ENCODE assay signal across 17 cellular contexts in genomic region chr6:22081709-22082108, GRCh38.
DNase-seq lines count a peak whose midpoint lies in the region; ATAC-seq and TF ChIP-seq lines count a peak whose summit lies in the region.
"Had no signal": no experiment of that assay in that cellular context is flagged by ENCODE, and none has a peak within 500 bp of the region (broad histone marks: within the 10 kb centered on the region; RNA-seq: fewer than 3 reads in every experiment).

No MANE protein-coding gene starts in this region.

- no peak overlapping the region for H3T11ph ChIP-seq in H9 (ENCODE audit: low read length)

- no peak overlapping the region for H3K4me3 Mint-ChIP-seq in H9
- H3K4me3 Mint-ChIP-seq: activated T-helper 17 cell treated with anti-CD3 and anti-CD28 coated beads, Interleukin-2, amount 50 U/mL, for 72 hours had no signal

- peaks cover 22 to 27% (median 25%) of the 10 kb centered on the region in 3 experiments for H3K36me3 Mint-ChIP-seq in H9 (ENCODE audit: insufficient read depth in 1 of 3, low read depth in 3 of 3)

- H3K23me2 ChIP-seq in H9 (ENCODE audit: insufficient read length, low read depth, low read length, poor library complexity, severe bottlenecking), result no peaks in the 10 kb centered on the region

- H2BK5ac ChIP-seq in H9 (ENCODE audit: insufficient read length, low read length), result no peak overlapping the region

- ATAC-seq in GM18907 (IDR thresholded peaks at IDR 0.05; ENCODE audit: unreplicated experiment) (peak; percentile 80), HG02678 (IDR thresholded peaks at IDR 0.05; ENCODE audit: unreplicated experiment) (peak; percentile 77), HG03565 (IDR thresholded peaks at IDR 0.05; ENCODE audit: unreplicated experiment) (peak; percentile 48)
- ATAC-seq: activated CD4-positive, CD25-positive, alpha-beta regulatory T cell treated with anti-CD3 and anti-CD28 coated beads, Interleukin-2, amount 50 U/mL, for 24 hours; activated T-helper 17 cell treated with anti-CD3 and anti-CD28 coated beads, Interleukin-2, amount 50 U/mL, for 72 hours had no signal

- H3K27me3 ChIP-seq in H9 (ENCODE audit: insufficient read depth, low read length), result no peaks in the 10 kb centered on the region
- H3K27me3 ChIP-seq: SJSA1 had no signal

- H3K79me2 ChIP-seq in H9 (ENCODE audit: insufficient read depth, low read length), result no peaks in the 10 kb centered on the region

- no peak overlapping the region for H4K5ac ChIP-seq in H9 (ENCODE audit: insufficient read length, low read depth, low read length)

- H2AFZ ChIP-seq in H9 (ENCODE audit: low read length), result no peak overlapping the region

- H2BK12ac ChIP-seq in H9 (ENCODE audit: insufficient read length, low read depth, low read length), result no peak overlapping the region

- no peak overlapping the region for H3K4ac ChIP-seq in H9 (ENCODE audit: low read depth, low read length)

- no peak overlapping the region for H4K91ac ChIP-seq in H9 (ENCODE audit: insufficient read length, low read depth, low read length)

- H3K4me1 Mint-ChIP-seq in H9, result peaks cover 8 to 12% of the 10 kb centered on the region in 2 experiments
- H3K4me1 Mint-ChIP-seq: activated T-helper 17 cell treated with anti-CD3 and anti-CD28 coated beads, Interleukin-2, amount 50 U/mL, for 72 hours had no signal

- no peak overlapping the region for H3K56ac ChIP-seq in H9 (ENCODE audit: insufficient read length, low read depth, low read length)

- H3K9me3 ChIP-seq in H9 (ENCODE audit: control insufficient read depth, low read depth, low read length), result no peaks in the 10 kb centered on the region
- H3K9me3 ChIP-seq: SJSA1, thoracic aorta had no signal

- WGBS in H9 (ENCODE audit: extremely low coverage, insufficient read length, low lambda C conversion rate), result no CpG with 5 or more reads among the region's 4 CpGs

- H3K4me2 ChIP-seq in H9 (ENCODE audit: insufficient read depth, insufficient read length, low read length), result no peak overlapping the region

- no peak overlapping the region for H3K14ac ChIP-seq in H9 (ENCODE audit: insufficient read depth, low read length)

- no peak overlapping the region for H2AK5ac ChIP-seq in H9 (ENCODE audit: insufficient read length, low read length)

- peaks cover 4% of the 10 kb centered on the region for H3K4me1 ChIP-seq in H9 (ENCODE audit: insufficient read depth, low read length)
- H3K4me1 ChIP-seq: SJSA1 had no signal

- peak; percentile 11 for DNase-seq in renal cortical epithelial cell (ENCODE audit: low read depth)
- no peak for DNase-seq in NCI-H774 (lab: John Stamatoyannopoulos, UW)
- DNase-seq in H9, result no peak
- no peak for DNase-seq in germinal center (ENCODE audit: low spot score)
- DNase-seq: effector CD4-positive, alpha-beta T cell; glutamatergic neuron; KG1; NCI-H2081 treated with DMSO at 0.1 percent for 48 hours; NCI-H524; stimulated activated CD4-positive, alpha-beta T cell treated with anti-CD3 and anti-CD28 coated beads, Interleukin-4, amount 100 ng/mL, for 24 hours had no signal

- no peak for TF ChIP-seq CTCF in H9 (conservative IDR thresholded peaks at IDR 0.05)

- no peak overlapping the region for H3K23ac ChIP-seq in H9 (ENCODE audit: insufficient read length, low read depth, low read length)

- H3K27ac Mint-ChIP-seq in H9, result peak overlapping the region in 1 of 3 experiments; percentile 76; a peak in 2 of 7 replicates
- H3K27ac Mint-ChIP-seq: activated T-helper 17 cell treated with anti-CD3 and anti-CD28 coated beads, Interleukin-2, amount 50 U/mL, for 72 hours had no signal

- no peak overlapping the region for H4K8ac ChIP-seq in H9 (replicated peaks; ENCODE audit: insufficient read length, low read depth, low read length)

- no peak overlapping the region for H3K9ac ChIP-seq in H9 (ENCODE audit: extremely low read depth, insufficient read length, low read length)

- H2BK120ac ChIP-seq in H9 (ENCODE audit: low read depth, low read length, poor library complexity, severe bottlenecking), result no peak overlapping the region

- no peak overlapping the region for H3K27ac ChIP-seq in H9 (ENCODE audit: insufficient read length, low read depth, low read length)
- H3K27ac ChIP-seq: SJSA1, thoracic aorta had no signal

- no peaks in the 10 kb centered on the region for H3K27me3 Mint-ChIP-seq in H9 (ENCODE audit: low read depth)
- H3K27me3 Mint-ChIP-seq: activated T-helper 17 cell treated with anti-CD3 and anti-CD28 coated beads, Interleukin-2, amount 50 U/mL, for 72 hours had no signal

- no peak overlapping the region for H3K18ac ChIP-seq in H9 (ENCODE audit: insufficient read length, low read depth, low read length)

- H2BK20ac ChIP-seq in H9 (ENCODE audit: low read depth, low read length, poor library complexity, severe bottlenecking), result no peak overlapping the region

- no peaks in the 10 kb centered on the region for H4K20me1 ChIP-seq in H9 (ENCODE audit: control insufficient read depth, insufficient read depth, insufficient read length)

- H2BK15ac ChIP-seq in H9 (ENCODE audit: low read depth, low read length), result no peak overlapping the region

- H3K79me1 ChIP-seq in H9 (ENCODE audit: insufficient read depth, low read depth, low read length, poor library complexity, severe bottlenecking), result no peaks in the 10 kb centered on the region

- peaks cover 3 to 16% of the 10 kb centered on the region in 2 experiments; a peak in 1 of 5 replicates for H3K9me3 Mint-ChIP-seq in H9
- H3K9me3 Mint-ChIP-seq: activated T-helper 17 cell treated with anti-CD3 and anti-CD28 coated beads, Interleukin-2, amount 50 U/mL, for 72 hours had no signal
